ENCODE assay signal across 23 cellular contexts in the genomic region with DNA sequence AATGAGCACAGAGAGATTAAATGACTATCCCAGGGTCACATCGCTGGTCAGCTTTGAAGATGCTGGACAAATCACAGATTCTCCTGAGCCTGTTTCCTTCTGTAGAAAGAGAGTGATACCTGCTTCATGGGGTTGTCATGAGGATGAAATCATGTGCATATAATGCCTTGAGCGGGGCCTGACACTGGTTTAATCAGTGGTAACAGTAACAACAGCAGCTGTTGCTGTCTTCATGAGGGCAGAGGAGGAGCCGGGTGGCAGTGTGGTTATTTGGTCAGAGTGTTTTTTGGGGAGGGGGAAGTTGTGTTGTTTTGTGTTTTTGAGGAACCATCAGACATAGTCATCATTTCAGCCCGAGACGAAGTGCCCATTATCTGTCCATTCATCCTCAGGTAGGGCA.
"Had no signal": no experiment of that assay in that cellular context is flagged by ENCODE, and none has a peak within 500 bp of the region (broad histone marks: within the 10 kb centered on the region; RNA-seq: fewer than 3 reads in every experiment).

No MANE protein-coding gene starts in this region.

- H3K27me3 Mint-ChIP-seq: activated naive CD8-positive, alpha-beta T cell had no signal

- H3K27ac Mint-ChIP-seq: activated CD4-positive, alpha-beta T cell treated with anti-CD3 and anti-CD28 coated beads for 36 hours; activated T-helper 2 cell treated with anti-CD3 and anti-CD28 coated beads, Interferon-gamma antibody, Interleukin-2, Interleukin-4, amounts not matched to agents 10 μg/mL and 5 μg/mL and 100 μg/mL, durations not matched to agents 14 hours and 24 hours and 36 hours; mesothelial cell of epicardium; type B pancreatic cell; WTC11 had no signal

- ATAC-seq: activated CD4-positive, alpha-beta T cell treated with anti-CD3 and anti-CD28 coated beads for 36 hours; activated T-cell treated with anti-CD3 and anti-CD28 coated beads, Interleukin-2, amount 50 U/mL, for 4 hours; left ventricle myocardium superior; pancreas; right cardiac atrium; WTC11 had no signal

- H3K4me3 ChIP-seq: adrenal gland, hepatocyte, pancreas, vagina had no signal

- H3K27me3 ChIP-seq: adrenal gland, pancreas, testis, vagina had no signal

- DNase-seq: activated CD4-positive, alpha-beta T cell treated with anti-CD3 and anti-CD28 coated beads for 36 hours; activated CD4-positive, alpha-beta T cell treated with anti-CD3 and anti-CD28 coated beads, Interleukin-2, amount 50 U/mL, for 4 hours; activated CD8-positive, alpha-beta memory T cell treated with anti-CD3 and anti-CD28 coated beads for 24 hours; activated CD8-positive, alpha-beta memory T cell treated with anti-CD3 and anti-CD28 coated beads, Interleukin-2, amount 50 U/mL, for 4 hours; activated naive CD4-positive, alpha-beta T cell; activated T-cell treated with anti-CD3 and anti-CD28 coated beads, Interleukin-2, amount 50 U/mL, for 4 hours; adrenal gland; left ventricle myocardium superior; mammary epithelial cell; pancreas; right cardiac atrium; stimulated activated CD4-positive, alpha-beta T cell treated with anti-CD3 and anti-CD28 coated beads, Interleukin-2, amount 100 ng/mL, for 24 hours; stimulated activated naive B cell treated with anti-CD40 and anti-IgM and Interleukin-4, amounts not matched to agents 10 μg/mL and 1 μg/mL and 100 μg/mL, for 72 hours; T1000; testis had no signal

- H3K9me3 ChIP-seq: adrenal gland, pancreas, testis, vagina had no signal

- H3K36me3 ChIP-seq: pancreas, vagina had no signal

- H3K27ac ChIP-seq: hepatocyte, pancreas had no signal

- H3K9me3 Mint-ChIP-seq: activated T-cell treated with anti-CD3 and anti-CD28 coated beads, Interleukin-2, amount 50 U/mL, for 4 hours; activated T-helper 2 cell treated with anti-CD3 and anti-CD28 coated beads, Interferon-gamma antibody, Interleukin-2, Interleukin-4, amounts not matched to agents 10 μg/mL and 5 μg/mL and 100 μg/mL, durations not matched to agents 14 hours and 24 hours and 36 hours; central memory CD8-positive, alpha-beta T cell; WTC11 had no signal
